ENCODE assay signal across 8 cellular contexts in genomic region chr4:25235401-25235800, GRCh38. TPM values are rescaled to one million over a fixed set of nuclear protein-coding genes. Genes with fewer than 3 reads are reported as not detected.
DNase-seq lines count a peak whose midpoint lies in the region; ATAC-seq and TF ChIP-seq lines count a peak whose summit lies in the region.

No MANE protein-coding gene starts in this region.

- H3K27ac Mint-ChIP-seq in activated CD4-positive, alpha-beta T cell treated with anti-CD3 and anti-CD28 coated beads, Interleukin-2, amount 10 ng/mL, durations not matched to agents 24 days and 14 days, result peak overlapping the region; percentile 93
- H3K27ac Mint-ChIP-seq in T-helper 1 cell treated with Interleukin-12 subunit alpha and Interleukin-12 subunit beta and Interleukin-4 antibody, amounts not matched to agents 30 μg/mL and 1 μg/mL, for 36 hours, result peak overlapping the region; percentile 93

- H3K9me3 ChIP-seq in right cardiac atrium (ENCODE audit: control insufficient read depth, low read length), result no peaks in the 10 kb centered on the region
- H3K9me3 ChIP-seq in subcutaneous abdominal adipose tissue (ENCODE audit: control insufficient read depth in 5 of 5, low read length in 5 of 5), result peaks cover 4 to 19% (median 14%) of the 10 kb centered on the region in 5 donors
- H3K9me3 ChIP-seq in body of pancreas, result no peaks in the 10 kb centered on the region

- intact Hi-C loops in activated CD4-positive, alpha-beta T cell treated with anti-CD3 and anti-CD28 coated beads, Interleukin-2, amount 10 ng/mL, durations not matched to agents 24 days and 14 days (cut with micrococcal nuclease), result loop anchor here (2.0 to 5.0 kb wide), 3 partner anchors 17 to 653 kb away; partner anchors contain the start of gene DHX15
- intact Hi-C loops in right cardiac atrium (cut with DNase I) (loop anchor here in 1 of 4 donors (10.0 kb wide), 2 partner anchors 51 to 79 kb away; partner anchors contain the start of gene ZCCHC4), body of pancreas (cut with DNase I) (no loop called here)

- H3K27me3 Mint-ChIP-seq in activated CD4-positive, alpha-beta T cell treated with anti-CD3 and anti-CD28 coated beads, Interleukin-2, amount 10 ng/mL, durations not matched to agents 24 days and 14 days, result no peaks in the 10 kb centered on the region
- no peaks in the 10 kb centered on the region for H3K27me3 Mint-ChIP-seq in T-helper 1 cell treated with Interleukin-12 subunit alpha and Interleukin-12 subunit beta and Interleukin-4 antibody, amounts not matched to agents 30 μg/mL and 1 μg/mL, for 36 hours (ENCODE audit: low read depth)

- no peak for TF ChIP-seq CTCF in body of pancreas (IDR thresholded peaks at IDR 0.05)

- DNase-seq in activated CD4-positive, alpha-beta T cell treated with anti-CD3 and anti-CD28 coated beads, Interleukin-2, amount 10 ng/mL, durations not matched to agents 24 days and 14 days, result no peak
- no peak for DNase-seq in activated CD4-positive, alpha-beta T cell treated with anti-CD3 and anti-CD28 coated beads, Interleukin-2, amount 50 U/mL, for 1 hour
- DNase-seq in right cardiac atrium (no peak), HuH-7.5 (ENCODE audit: low spot score) (no peak), body of pancreas (no peak)
- no peak for DNase-seq in activated effector memory CD4-positive, alpha-beta T cell treated with anti-CD3 and anti-CD28 coated beads, Interleukin-2, amount 50 U/mL, for 16 hours

- peak overlapping the region in 4 of 5 donors; percentile 89 to 93 (median 92) for H3K9ac ChIP-seq in subcutaneous abdominal adipose tissue (ENCODE audit: low read length in 5 of 5)

- H3K4me1 Mint-ChIP-seq in activated CD4-positive, alpha-beta T cell treated with anti-CD3 and anti-CD28 coated beads, Interleukin-2, amount 10 ng/mL, durations not matched to agents 24 days and 14 days, result peaks cover 28% of the 10 kb centered on the region
- peaks cover 37% of the 10 kb centered on the region for H3K4me1 Mint-ChIP-seq in T-helper 1 cell treated with Interleukin-12 subunit alpha and Interleukin-12 subunit beta and Interleukin-4 antibody, amounts not matched to agents 30 μg/mL and 1 μg/mL, for 36 hours (ENCODE audit: low read depth)

- H3K36me3 Mint-ChIP-seq in activated CD4-positive, alpha-beta T cell treated with anti-CD3 and anti-CD28 coated beads, Interleukin-2, amount 10 ng/mL, durations not matched to agents 24 days and 14 days (ENCODE audit: low read depth), result peaks cover 30% of the 10 kb centered on the region
- peaks cover 25% of the 10 kb centered on the region for H3K36me3 Mint-ChIP-seq in T-helper 1 cell treated with Interleukin-12 subunit alpha and Interleukin-12 subunit beta and Interleukin-4 antibody, amounts not matched to agents 30 μg/mL and 1 μg/mL, for 36 hours (ENCODE audit: low read depth)

- ATAC-seq in right cardiac atrium (no peak), body of pancreas (no peak)

- H3K27me3 ChIP-seq in right cardiac atrium (ENCODE audit: control insufficient read depth, insufficient read depth) (no peaks in the 10 kb centered on the region), subcutaneous abdominal adipose tissue (ENCODE audit: control insufficient read depth in 5 of 5, insufficient read depth in 4 of 5, low read length in 5 of 5) (no peaks in the 10 kb centered on the region), body of pancreas (no peaks in the 10 kb centered on the region)

- H3K4me3 ChIP-seq in right cardiac atrium (ENCODE audit: low read length), result peak overlapping the region; percentile 93
- peak overlapping the region in 4 of 5 donors; percentile 90 to 98 (median 92) for H3K4me3 ChIP-seq in subcutaneous abdominal adipose tissue (ENCODE audit: low read depth in 1 of 5, low read length in 5 of 5)
- peak overlapping the region in 1 of 2 donors; percentile 89 for H3K4me3 ChIP-seq in body of pancreas

- H3K9me3 Mint-ChIP-seq in activated CD4-positive, alpha-beta T cell treated with anti-CD3 and anti-CD28 coated beads, Interleukin-2, amount 10 ng/mL, durations not matched to agents 24 days and 14 days, result peaks cover 12% of the 10 kb centered on the region
- H3K9me3 Mint-ChIP-seq in T-helper 1 cell treated with Interleukin-12 subunit alpha and Interleukin-12 subunit beta and Interleukin-4 antibody, amounts not matched to agents 30 μg/mL and 1 μg/mL, for 36 hours, result peaks cover 38% of the 10 kb centered on the region

- H3K27ac ChIP-seq in right cardiac atrium (ENCODE audit: low read length), result no peak overlapping the region
- H3K27ac ChIP-seq in subcutaneous abdominal adipose tissue (ENCODE audit: low read depth, low read length), result peak overlapping the region; percentile 94
- peak overlapping the region in 2 of 4 donors; percentile 96 to 98 for H3K27ac ChIP-seq in body of pancreas

- no peak for TF ChIP-seq POLR2A in body of pancreas (IDR thresholded peaks at IDR 0.05)

- no peaks in the 10 kb centered on the region for H3K4me1 ChIP-seq in right cardiac atrium (ENCODE audit: control insufficient read depth, insufficient read depth, low read length)
- peaks cover 0 to 18% (median 8%) of the 10 kb centered on the region in 5 donors for H3K4me1 ChIP-seq in subcutaneous abdominal adipose tissue (ENCODE audit: control insufficient read depth in 5 of 5, insufficient read depth in 5 of 5, low read length in 5 of 5)
- peaks cover 14% of the 10 kb centered on the region for H3K4me1 ChIP-seq in body of pancreas

- H3K36me3 ChIP-seq in subcutaneous abdominal adipose tissue (ENCODE audit: control insufficient read depth in 5 of 5, insufficient read depth in 5 of 5, low read length in 5 of 5) (no peaks in the 10 kb centered on the region), body of pancreas (replicated peaks in 1 of 2; ENCODE audit: insufficient read depth in 1 of 2, low read depth in 2 of 2) (no peaks in the 10 kb centered on the region)

- WGBS in right cardiac atrium, result 53% methylated on average over 6 of the region's 6 CpGs
- WGBS in body of pancreas, 2 donors, result 7 to 11% methylated on average over 6 of the region's 6 CpGs

- H3K4me3 Mint-ChIP-seq in activated CD4-positive, alpha-beta T cell treated with anti-CD3 and anti-CD28 coated beads, Interleukin-2, amount 10 ng/mL, durations not matched to agents 24 days and 14 days, result peak overlapping the region; percentile 86
- H3K4me3 Mint-ChIP-seq in T-helper 1 cell treated with Interleukin-12 subunit alpha and Interleukin-12 subunit beta and Interleukin-4 antibody, amounts not matched to agents 30 μg/mL and 1 μg/mL, for 36 hours, result peak overlapping the region; percentile 92

RNA-seq across cellular contexts. Expression of gene PI4K2B, which starts 1.6 kb away (rescaled TPM):
- total RNA-seq in activated CD4-positive, alpha-beta T cell treated with anti-CD3 and anti-CD28 coated beads, Interleukin-2, amount 10 ng/mL, durations not matched to agents 24 days and 14 days, result 32.8 and 34.2 TPM in 2 replicates
- 1 to 10 TPM; 2.3 to 4.0 (median 3.1) TPM for total RNA-seq in right cardiac atrium
- polyA plus RNA-seq in right cardiac atrium, result 2.5 TPM
- total RNA-seq in body of pancreas, result 10 to 100 TPM in 1 of 2 donors, 1 to 10 TPM in 1; 5.3 to 16.3 TPM
